Comparison of ENCODE assay signal across 7 cellular contexts in genomic region chr1:107936498-107937481, GRCh38. TPM values are rescaled to one million over a fixed set of nuclear protein-coding genes. Genes with fewer than 3 reads are reported as not detected.
A peak's percentile ranks its signal among the peaks of the same experiment; 100 is the strongest.
DNase-seq lines count a peak whose midpoint lies in the region; ATAC-seq and TF ChIP-seq lines count a peak whose summit lies in the region.

No MANE protein-coding gene starts in this region.

- H3K27ac ChIP-seq in adipose tissue (ENCODE audit: low read depth, low read length), result peak overlapping the region; percentile 33

- DNase-seq in iPS DF 4.7 (ENCODE audit: extremely low read depth, low spot score), result peak; percentile 44
- DNase-seq in stimulated activated CD8-positive, alpha-beta memory T cell treated with anti-CD3 and anti-CD28 coated beads, Interleukin-4, amount 100 ng/mL, for 24 hours (ENCODE audit: low read depth), result peak; percentile 34
- no peak for DNase-seq in NCI-H1105 (lab: John Stamatoyannopoulos, UW)

- no peak for TF ChIP-seq POLR2A in GM18505 (IDR thresholded peaks at IDR 0.05; ENCODE audit: borderline replicate concordance, extremely low read depth, insufficient read depth, insufficient read length)

- ATAC-seq in GM18505 (IDR thresholded peaks at IDR 0.05; ENCODE audit: unreplicated experiment), result peak; percentile 32
- peak; percentile 32 for ATAC-seq in HG03025 (IDR thresholded peaks at IDR 0.05; ENCODE audit: low FRiP score, unreplicated experiment)

- 37 to 70% (median 42%) methylated on average over 10 of the region's 10 CpGs for WGBS in adipose tissue, 3 donors

TF ChIP-seq in PFSK-1, 5 proteins besides CTCF, POLR2A, EP300 and RAD21:
- TF ChIP-seq SIN3A (IDR thresholded peaks at IDR 0.05; ENCODE audit: borderline replicate concordance, insufficient read depth, low read length) (peak; percentile 74; the same call in 1 of the 2 replicates), POLR2AphosphoS5 (IDR thresholded peaks at IDR 0.05; ENCODE audit: low read depth, low read length) (peak; percentile 71), REST (IDR thresholded peaks at IDR 0.05; ENCODE audit: insufficient read depth in 1 of 2, low read depth in 2 of 2, low read length in 2 of 2) (peak in 1 of 2 experiments; percentile 68; a peak in 1 of 4 replicates), TAF1 (IDR thresholded peaks at IDR 0.05; ENCODE audit: borderline replicate concordance, insufficient read depth, low read length) (peak; percentile 27; the same call in 1 of the 2 replicates), FOXP2 (optimal IDR thresholded peaks at IDR 0.05; ENCODE audit: borderline replicate concordance, extremely low read depth, extremely low read length, insufficient read depth) (no peak)

RNA-seq across cellular contexts. Expression of gene VAV3, which starts 28.2 kb away (rescaled TPM):
- 6.2 TPM for polyA plus RNA-seq in PFSK-1 (2012; ENCODE audit: insufficient read length, low read depth)
- polyA plus RNA-seq in adipose tissue, result 10 to 100 TPM in 1 of 3 donors, 1 to 10 TPM in 2; 2.2 to 10.2 (median 6.6) TPM
